1 cellular context compared by ENCODE assay signal in the genomic region with DNA sequence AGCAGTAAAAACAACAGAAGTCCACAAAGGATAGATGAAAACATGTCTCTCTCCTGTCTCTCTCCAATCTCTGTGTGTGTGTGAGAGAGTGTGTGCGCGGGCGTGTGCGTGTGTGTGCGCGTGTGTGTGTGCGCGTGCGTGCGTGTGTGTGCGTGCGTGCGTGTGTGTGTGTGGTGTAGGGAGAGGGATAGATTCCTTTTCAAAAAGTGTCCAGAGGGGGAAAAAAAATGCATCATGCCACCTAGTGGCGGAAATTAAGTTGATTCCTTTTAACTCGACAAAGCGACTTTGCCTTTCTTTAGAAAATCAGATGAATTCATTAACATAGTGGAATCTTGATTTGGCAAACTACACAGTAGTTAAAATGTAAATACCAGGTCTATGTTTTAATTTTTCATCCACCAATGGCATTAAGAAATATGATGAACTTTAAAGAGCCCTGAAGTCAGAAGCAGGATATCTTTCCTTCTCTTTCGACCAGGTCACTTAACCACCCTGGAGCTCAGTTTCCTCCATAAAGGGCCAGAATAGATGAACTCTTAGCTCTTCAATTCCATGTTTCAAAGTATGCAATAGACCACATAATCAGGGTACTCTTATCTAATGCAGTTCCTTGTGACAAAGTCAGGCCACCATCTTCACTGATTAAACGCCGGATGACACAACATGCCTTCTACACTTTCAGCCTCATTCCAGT.
A peak's percentile ranks its signal among the peaks of the same experiment; 100 is the strongest.
TF ChIP-seq lines count a peak whose summit lies in the region.

No MANE protein-coding gene starts in this region.

TF ChIP-seq in K562, 482 proteins besides CTCF, POLR2A, EP300 and RAD21 (continued from another document and continues in another):
- TF ChIP-seq SMC3 (conservative IDR thresholded peaks at IDR 0.05; ENCODE audit: insufficient read depth, low read depth, low read length) (peak; percentile 21; the same call in 1 of the 2 replicates), NCOA4 (IDR thresholded peaks at IDR 0.05; ENCODE audit: partially characterized antibody) (no peak), MYNN (IDR thresholded peaks at IDR 0.05) (peak; percentile 82; the same call in 1 of the 2 replicates), MYNN (CRISPR knock-in tag; IDR thresholded peaks at IDR 0.05) (no peak), BCL6 (CRISPR knock-in tag; IDR thresholded peaks at IDR 0.05) (no peak), KAT2B (IDR thresholded peaks at IDR 0.05; ENCODE audit: low read depth, low read length) (no peak), SRSF9 (IDR thresholded peaks at IDR 0.05; ENCODE audit: borderline replicate concordance, low read depth, low read length) (no peak), KDM5B (IDR thresholded peaks at IDR 0.05; ENCODE audit: insufficient replicate concordance, low read depth, low read length) (no peak), ESRRB (CRISPR knock-in tag; IDR thresholded peaks at IDR 0.05; ENCODE audit: borderline replicate concordance) (no peak), MTA3 (IDR thresholded peaks at IDR 0.05; ENCODE audit: borderline replicate concordance) (0 out of 2 replicates have a peak, but pooled peaks have one; percentile 39), BACH1 (tag; IDR thresholded peaks at IDR 0.05) (no peak), C11orf30 (IDR thresholded peaks at IDR 0.05; ENCODE audit: low read depth) (no peak), ZNF583 (CRISPR knock-in tag; IDR thresholded peaks at IDR 0.05) (no peak), ADNP (tag; IDR thresholded peaks at IDR 0.05) (no peak), ZZZ3 (IDR thresholded peaks at IDR 0.05) (no peak), ASH1L (IDR thresholded peaks at IDR 0.05; ENCODE audit: borderline replicate concordance, low read depth, partially characterized antibody) (no peak), SMAD4 (CRISPR knock-in tag; conservative IDR thresholded peaks at IDR 0.05) (no peak), ZNF785 (CRISPR knock-in tag; IDR thresholded peaks at IDR 0.05) (no peak), TEAD1 (CRISPR knock-in tag; IDR thresholded peaks at IDR 0.05) (no peak), ZSCAN32 (CRISPR knock-in tag; IDR thresholded peaks at IDR 0.05) (no peak), ELF4 (CRISPR knock-in tag; IDR thresholded peaks at IDR 0.05) (no peak), ILF3 (IDR thresholded peaks at IDR 0.05; ENCODE audit: borderline replicate concordance) (no peak), BRCA1 (IDR thresholded peaks at IDR 0.05) (no peak), BRCA1 (CRISPR knock-in tag; IDR thresholded peaks at IDR 0.05) (no peak), CBX8 (IDR thresholded peaks at IDR 0.05; ENCODE audit: borderline replicate concordance, extremely low read depth, low read depth, low read length, poor library complexity, severe bottlenecking) (no peak), PRMT5 (CRISPR knock-in tag; IDR thresholded peaks at IDR 0.05) (no peak), DIDO1 (tag; IDR thresholded peaks at IDR 0.05; ENCODE audit: low read depth) (peak; percentile 56; the same call in 1 of the 2 replicates), PHF20 (IDR thresholded peaks at IDR 0.05; ENCODE audit: partially characterized antibody) (no peak), SMARCA4 (IDR thresholded peaks at IDR 0.05) (peak; percentile 59), BRD9 (IDR thresholded peaks at IDR 0.05; ENCODE audit: low read depth, partially characterized antibody) (no peak), PTBP1 (IDR thresholded peaks at IDR 0.05; ENCODE audit: low read depth, low read length) (no peak), SP2 (IDR thresholded peaks at IDR 0.05; ENCODE audit: extremely low read depth, low read depth, low read length, poor library complexity, severe bottlenecking) (no peak)
- TF ChIP-seq, protein P1, sequence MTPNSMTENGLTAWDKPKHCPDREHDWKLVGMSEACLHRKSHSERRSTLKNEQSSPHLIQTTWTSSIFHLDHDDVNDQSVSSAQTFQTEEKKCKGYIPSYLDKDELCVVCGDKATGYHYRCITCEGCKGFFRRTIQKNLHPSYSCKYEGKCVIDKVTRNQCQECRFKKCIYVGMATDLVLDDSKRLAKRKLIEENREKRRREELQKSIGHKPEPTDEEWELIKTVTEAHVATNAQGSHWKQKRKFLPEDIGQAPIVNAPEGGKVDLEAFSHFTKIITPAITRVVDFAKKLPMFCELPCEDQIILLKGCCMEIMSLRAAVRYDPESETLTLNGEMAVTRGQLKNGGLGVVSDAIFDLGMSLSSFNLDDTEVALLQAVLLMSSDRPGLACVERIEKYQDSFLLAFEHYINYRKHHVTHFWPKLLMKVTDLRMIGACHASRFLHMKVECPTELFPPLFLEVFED (CRISPR knock-in tag; conservative IDR thresholded peaks at IDR 0.05): no peak
- TF ChIP-seq, protein P2, sequence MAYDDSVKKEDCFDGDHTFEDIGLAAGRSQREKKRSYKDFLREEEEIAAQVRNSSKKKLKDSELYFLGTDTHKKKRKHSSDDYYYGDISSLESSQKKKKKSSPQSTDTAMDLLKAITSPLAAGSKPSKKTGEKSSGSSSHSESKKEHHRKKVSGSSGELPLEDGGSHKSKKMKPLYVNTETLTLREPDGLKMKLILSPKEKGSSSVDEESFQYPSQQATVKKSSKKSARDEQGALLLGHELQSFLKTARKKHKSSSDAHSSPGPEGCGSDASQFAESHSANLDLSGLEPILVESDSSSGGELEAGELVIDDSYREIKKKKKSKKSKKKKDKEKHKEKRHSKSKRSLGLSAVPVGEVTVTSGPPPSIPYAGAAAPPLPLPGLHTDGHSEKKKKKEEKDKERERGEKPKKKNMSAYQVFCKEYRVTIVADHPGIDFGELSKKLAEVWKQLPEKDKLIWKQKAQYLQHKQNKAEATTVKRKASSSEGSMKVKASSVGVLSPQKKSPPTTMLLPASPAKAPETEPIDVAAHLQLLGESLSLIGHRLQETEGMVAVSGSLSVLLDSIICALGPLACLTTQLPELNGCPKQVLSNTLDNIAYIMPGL (CRISPR knock-in tag; IDR thresholded peaks at IDR 0.05): no peak
- TF ChIP-seq, protein P3, sequence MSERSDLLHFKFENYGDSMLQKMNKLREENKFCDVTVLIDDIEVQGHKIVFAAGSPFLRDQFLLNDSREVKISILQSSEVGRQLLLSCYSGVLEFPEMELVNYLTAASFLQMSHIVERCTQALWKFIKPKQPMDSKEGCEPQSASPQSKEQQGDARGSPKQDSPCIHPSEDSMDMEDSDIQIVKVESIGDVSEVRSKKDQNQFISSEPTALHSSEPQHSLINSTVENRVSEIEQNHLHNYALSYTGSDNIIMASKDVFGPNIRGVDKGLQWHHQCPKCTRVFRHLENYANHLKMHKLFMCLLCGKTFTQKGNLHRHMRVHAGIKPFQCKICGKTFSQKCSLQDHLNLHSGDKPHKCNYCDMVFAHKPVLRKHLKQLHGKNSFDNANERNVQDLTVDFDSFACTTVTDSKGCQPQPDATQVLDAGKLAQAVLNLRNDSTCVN (CRISPR knock-in tag; IDR thresholded peaks at IDR 0.05): no peak
- TF ChIP-seq, protein P4, sequence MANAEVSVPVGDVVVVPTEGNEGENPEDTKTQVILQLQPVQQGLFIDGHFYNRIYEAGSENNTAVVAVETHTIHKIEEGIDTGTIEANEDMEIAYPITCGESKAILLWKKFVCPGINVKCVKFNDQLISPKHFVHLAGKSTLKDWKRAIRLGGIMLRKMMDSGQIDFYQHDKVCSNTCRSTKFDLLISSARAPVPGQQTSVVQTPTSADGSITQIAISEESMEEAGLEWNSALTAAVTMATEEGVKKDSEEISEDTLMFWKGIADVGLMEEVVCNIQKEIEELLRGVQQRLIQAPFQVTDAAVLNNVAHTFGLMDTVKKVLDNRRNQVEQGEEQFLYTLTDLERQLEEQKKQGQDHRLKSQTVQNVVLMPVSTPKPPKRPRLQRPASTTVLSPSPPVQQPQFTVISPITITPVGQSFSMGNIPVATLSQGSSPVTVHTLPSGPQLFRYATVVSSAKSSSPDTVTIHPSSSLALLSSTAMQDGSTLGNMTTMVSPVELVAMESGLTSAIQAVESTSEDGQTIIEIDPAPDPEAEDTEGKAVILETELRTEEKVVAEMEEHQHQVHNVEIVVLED (CRISPR knock-in tag; IDR thresholded peaks at IDR 0.05): peak; percentile 86
- TF ChIP-seq, protein P5, sequence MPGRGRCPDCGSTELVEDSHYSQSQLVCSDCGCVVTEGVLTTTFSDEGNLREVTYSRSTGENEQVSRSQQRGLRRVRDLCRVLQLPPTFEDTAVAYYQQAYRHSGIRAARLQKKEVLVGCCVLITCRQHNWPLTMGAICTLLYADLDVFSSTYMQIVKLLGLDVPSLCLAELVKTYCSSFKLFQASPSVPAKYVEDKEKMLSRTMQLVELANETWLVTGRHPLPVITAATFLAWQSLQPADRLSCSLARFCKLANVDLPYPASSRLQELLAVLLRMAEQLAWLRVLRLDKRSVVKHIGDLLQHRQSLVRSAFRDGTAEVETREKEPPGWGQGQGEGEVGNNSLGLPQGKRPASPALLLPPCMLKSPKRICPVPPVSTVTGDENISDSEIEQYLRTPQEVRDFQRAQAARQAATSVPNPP (IDR thresholded peaks at IDR 0.05; ENCODE audit: borderline replicate concordance, insufficient read depth, insufficient read length): no peak
- TF ChIP-seq, protein P6, sequence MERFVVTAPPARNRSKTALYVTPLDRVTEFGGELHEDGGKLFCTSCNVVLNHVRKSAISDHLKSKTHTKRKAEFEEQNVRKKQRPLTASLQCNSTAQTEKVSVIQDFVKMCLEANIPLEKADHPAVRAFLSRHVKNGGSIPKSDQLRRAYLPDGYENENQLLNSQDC (CRISPR knock-in tag; IDR thresholded peaks at IDR 0.05): no peak
- TF ChIP-seq, protein P7, sequence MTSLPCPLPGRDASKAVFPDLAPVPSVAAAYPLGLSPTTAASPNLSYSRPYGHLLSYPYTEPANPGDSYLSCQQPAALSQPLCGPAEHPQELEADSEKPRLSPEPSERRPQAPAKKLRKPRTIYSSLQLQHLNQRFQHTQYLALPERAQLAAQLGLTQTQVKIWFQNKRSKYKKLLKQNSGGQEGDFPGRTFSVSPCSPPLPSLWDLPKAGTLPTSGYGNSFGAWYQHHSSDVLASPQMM (CRISPR knock-in tag; IDR thresholded peaks at IDR 0.05): no peak
- TF ChIP-seq, protein P8, sequence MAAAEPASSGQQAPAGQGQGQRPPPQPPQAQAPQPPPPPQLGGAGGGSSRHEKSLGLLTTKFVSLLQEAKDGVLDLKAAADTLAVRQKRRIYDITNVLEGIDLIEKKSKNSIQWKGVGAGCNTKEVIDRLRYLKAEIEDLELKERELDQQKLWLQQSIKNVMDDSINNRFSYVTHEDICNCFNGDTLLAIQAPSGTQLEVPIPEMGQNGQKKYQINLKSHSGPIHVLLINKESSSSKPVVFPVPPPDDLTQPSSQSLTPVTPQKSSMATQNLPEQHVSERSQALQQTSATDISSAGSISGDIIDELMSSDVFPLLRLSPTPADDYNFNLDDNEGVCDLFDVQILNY (CRISPR knock-in tag; IDR thresholded peaks at IDR 0.05): no peak
- TF ChIP-seq, protein P9, sequence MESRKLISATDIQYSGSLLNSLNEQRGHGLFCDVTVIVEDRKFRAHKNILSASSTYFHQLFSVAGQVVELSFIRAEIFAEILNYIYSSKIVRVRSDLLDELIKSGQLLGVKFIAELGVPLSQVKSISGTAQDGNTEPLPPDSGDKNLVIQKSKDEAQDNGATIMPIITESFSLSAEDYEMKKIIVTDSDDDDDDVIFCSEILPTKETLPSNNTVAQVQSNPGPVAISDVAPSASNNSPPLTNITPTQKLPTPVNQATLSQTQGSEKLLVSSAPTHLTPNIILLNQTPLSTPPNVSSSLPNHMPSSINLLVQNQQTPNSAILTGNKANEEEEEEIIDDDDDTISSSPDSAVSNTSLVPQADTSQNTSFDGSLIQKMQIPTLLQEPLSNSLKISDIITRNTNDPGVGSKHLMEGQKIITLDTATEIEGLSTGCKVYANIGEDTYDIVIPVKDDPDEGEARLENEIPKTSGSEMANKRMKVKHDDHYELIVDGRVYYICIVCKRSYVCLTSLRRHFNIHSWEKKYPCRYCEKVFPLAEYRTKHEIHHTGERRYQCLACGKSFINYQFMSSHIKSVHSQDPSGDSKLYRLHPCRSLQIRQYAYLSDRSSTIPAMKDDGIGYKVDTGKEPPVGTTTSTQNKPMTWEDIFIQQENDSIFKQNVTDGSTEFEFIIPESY (CRISPR knock-in tag; IDR thresholded peaks at IDR 0.05): no peak
- TF ChIP-seq, protein P10, sequence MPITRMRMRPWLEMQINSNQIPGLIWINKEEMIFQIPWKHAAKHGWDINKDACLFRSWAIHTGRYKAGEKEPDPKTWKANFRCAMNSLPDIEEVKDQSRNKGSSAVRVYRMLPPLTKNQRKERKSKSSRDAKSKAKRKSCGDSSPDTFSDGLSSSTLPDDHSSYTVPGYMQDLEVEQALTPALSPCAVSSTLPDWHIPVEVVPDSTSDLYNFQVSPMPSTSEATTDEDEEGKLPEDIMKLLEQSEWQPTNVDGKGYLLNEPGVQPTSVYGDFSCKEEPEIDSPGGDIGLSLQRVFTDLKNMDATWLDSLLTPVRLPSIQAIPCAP (CRISPR knock-in tag; IDR thresholded peaks at IDR 0.05; ENCODE audit: borderline replicate concordance): no peak
- TF ChIP-seq, protein P11, sequence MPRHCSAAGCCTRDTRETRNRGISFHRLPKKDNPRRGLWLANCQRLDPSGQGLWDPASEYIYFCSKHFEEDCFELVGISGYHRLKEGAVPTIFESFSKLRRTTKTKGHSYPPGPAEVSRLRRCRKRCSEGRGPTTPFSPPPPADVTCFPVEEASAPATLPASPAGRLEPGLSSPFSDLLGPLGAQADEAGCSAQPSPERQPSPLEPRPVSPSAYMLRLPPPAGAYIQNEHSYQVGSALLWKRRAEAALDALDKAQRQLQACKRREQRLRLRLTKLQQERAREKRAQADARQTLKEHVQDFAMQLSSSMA (CRISPR knock-in tag; IDR thresholded peaks at IDR 0.05): no peak
- TF ChIP-seq, protein P12, sequence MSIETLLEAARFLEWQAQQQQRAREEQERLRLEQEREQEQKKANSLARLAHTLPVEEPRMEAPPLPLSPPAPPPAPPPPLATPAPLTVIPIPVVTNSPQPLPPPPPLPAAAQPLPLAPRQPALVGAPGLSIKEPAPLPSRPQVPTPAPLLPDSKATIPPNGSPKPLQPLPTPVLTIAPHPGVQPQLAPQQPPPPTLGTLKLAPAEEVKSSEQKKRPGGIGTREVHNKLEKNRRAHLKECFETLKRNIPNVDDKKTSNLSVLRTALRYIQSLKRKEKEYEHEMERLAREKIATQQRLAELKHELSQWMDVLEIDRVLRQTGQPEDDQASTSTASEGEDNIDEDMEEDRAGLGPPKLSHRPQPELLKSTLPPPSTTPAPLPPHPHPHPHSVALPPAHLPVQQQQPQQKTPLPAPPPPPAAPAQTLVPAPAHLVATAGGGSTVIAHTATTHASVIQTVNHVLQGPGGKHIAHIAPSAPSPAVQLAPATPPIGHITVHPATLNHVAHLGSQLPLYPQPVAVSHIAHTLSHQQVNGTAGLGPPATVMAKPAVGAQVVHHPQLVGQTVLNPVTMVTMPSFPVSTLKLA (conservative IDR thresholded peaks at IDR 0.05): peak in 1 of 2 experiments; percentile 58; a peak in 2 of 4 replicates
- TF ChIP-seq, protein P13, sequence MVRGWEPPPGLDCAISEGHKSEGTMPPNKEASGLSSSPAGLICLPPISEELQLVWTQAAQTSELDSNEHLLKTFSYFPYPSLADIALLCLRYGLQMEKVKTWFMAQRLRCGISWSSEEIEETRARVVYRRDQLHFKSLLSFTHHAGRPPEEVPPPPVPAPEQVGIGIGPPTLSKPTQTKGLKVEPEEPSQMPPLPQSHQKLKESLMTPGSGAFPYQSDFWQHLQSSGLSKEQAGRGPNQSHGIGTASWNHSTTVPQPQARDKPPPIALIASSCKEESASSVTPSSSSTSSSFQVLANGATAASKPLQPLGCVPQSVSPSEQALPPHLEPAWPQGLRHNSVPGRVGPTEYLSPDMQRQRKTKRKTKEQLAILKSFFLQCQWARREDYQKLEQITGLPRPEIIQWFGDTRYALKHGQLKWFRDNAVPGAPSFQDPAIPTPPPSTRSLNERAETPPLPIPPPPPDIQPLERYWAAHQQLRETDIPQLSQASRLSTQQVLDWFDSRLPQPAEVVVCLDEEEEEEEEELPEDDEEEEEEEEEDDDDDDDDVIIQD (CRISPR knock-in tag; IDR thresholded peaks at IDR 0.05): no peak
- TF ChIP-seq, protein P14, sequence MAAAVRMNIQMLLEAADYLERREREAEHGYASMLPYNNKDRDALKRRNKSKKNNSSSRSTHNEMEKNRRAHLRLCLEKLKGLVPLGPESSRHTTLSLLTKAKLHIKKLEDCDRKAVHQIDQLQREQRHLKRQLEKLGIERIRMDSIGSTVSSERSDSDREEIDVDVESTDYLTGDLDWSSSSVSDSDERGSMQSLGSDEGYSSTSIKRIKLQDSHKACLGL (CRISPR knock-in tag; IDR thresholded peaks at IDR 0.05; ENCODE audit: borderline replicate concordance, poor library complexity, severe bottlenecking): no peak
